In the genomic region with DNA sequence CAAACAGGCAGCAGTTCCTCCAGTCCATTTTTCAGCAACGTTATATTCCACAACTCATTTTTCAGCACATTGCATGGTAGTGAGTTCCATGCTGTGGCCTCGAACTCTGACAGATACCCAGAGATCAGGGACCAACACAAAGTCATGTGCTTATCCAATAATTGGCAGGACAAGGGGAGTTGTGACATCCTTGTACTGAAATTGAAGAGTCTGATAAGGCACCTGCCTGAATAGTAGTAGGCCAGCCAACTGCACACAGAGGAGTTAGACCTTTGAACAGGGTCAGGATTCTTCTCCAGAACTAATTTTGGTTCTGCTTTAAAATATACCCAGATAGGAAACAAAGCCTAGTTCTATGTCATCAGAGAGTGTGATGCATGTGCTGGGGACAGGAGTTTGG, we compare ENCODE assay signal across 12 cellular contexts.
"Had no signal": no experiment of that assay in that cellular context is flagged by ENCODE, and none has a peak within 500 bp of the region (broad histone marks: within the 10 kb centered on the region; RNA-seq: fewer than 3 reads in every experiment).

No MANE protein-coding gene starts in this region.

- H3K27ac Mint-ChIP-seq: activated naive CD8-positive, alpha-beta T cell; stimulated activated effector memory CD8-positive, alpha-beta T cell treated with anti-CD3 and anti-CD28 coated beads, Interleukin-12 subunit alpha, Interleukin-12 subunit beta, amount 100 ng/mL, for 72 hours had no signal

- H3K4me1 ChIP-seq: parathyroid adenoma had no signal

- H3K4me3 Mint-ChIP-seq: activated naive CD8-positive, alpha-beta T cell; activated T-cell treated with anti-CD3 and anti-CD28 coated beads, Interleukin-2, amount 50 U/mL, for 4 hours; stimulated activated effector memory CD8-positive, alpha-beta T cell treated with anti-CD3 and anti-CD28 coated beads, Interleukin-12 subunit alpha, Interleukin-12 subunit beta, amount 100 ng/mL, for 72 hours had no signal

- H3K27me3 Mint-ChIP-seq: activated naive CD8-positive, alpha-beta T cell had no signal

- DNase-seq: activated CD4-positive, alpha-beta T cell treated with anti-CD3 and anti-CD28 coated beads, Interleukin-2, amount 50 U/mL, for 4 hours; activated CD4-positive, CD25-positive, alpha-beta regulatory T cell treated with anti-CD3 and anti-CD28 coated beads, Interleukin-2, amount 50 U/mL, for 72 hours; activated gamma-delta T cell; activated T-cell treated with anti-CD3 and anti-CD28 coated beads, Interleukin-2, amount 50 U/mL, for 4 hours; anterior cingulate cortex; hippocampal formation; mesendoderm; T-helper 9 cell had no signal

- H3K4me3 ChIP-seq: tibial nerve had no signal

- H3K27me3 ChIP-seq: tibial nerve had no signal

- H3K9me3 Mint-ChIP-seq: activated T-cell treated with anti-CD3 and anti-CD28 coated beads, Interleukin-2, amount 50 U/mL, for 4 hours; stimulated activated effector memory CD8-positive, alpha-beta T cell treated with anti-CD3 and anti-CD28 coated beads, Interleukin-12 subunit alpha, Interleukin-12 subunit beta, amount 100 ng/mL, for 72 hours had no signal

- H3K4me1 Mint-ChIP-seq: stimulated activated effector memory CD8-positive, alpha-beta T cell treated with anti-CD3 and anti-CD28 coated beads, Interleukin-12 subunit alpha, Interleukin-12 subunit beta, amount 100 ng/mL, for 72 hours had no signal

- ATAC-seq: activated T-cell treated with anti-CD3 and anti-CD28 coated beads, Interleukin-2, amount 50 U/mL, for 4 hours; stimulated activated effector memory CD8-positive, alpha-beta T cell treated with anti-CD3 and anti-CD28 coated beads, Interleukin-12 subunit alpha, Interleukin-12 subunit beta, amount 100 ng/mL, for 72 hours had no signal

- H3K9me3 ChIP-seq: tibial nerve had no signal

- H3K27ac ChIP-seq: parathyroid adenoma had no signal
